1 cellular context compared by ENCODE assay signal in the genomic region with DNA sequence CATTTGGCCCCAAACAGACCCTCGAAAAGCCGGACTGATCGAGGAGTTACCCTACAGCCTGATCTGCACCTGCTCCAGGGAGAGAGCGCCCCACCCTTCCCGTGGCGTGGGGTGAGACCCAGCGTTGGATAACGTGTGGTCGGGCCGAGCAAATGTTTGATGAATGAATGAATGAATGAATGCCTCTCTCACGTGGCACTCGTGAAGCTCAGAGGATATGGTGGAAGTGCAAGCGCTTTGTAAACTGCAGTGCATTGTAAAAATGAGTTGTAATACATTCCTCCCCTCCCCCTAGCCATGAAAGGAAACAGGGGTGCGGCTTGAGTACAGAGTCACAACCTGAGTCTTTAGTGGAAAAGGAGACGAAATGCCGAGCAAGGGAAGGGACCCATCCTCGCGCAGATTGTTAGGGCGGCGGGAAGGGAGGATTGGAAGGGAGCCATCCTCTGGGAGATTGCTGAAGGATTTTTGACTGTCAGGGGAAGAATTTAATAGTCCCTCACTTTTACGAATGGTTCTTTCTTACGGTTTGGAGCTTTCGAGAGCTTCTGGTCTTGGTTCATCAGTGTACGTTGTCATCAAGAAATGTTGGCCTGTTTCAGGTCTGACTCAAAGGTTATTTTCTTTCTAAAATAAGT.
TF ChIP-seq lines count a peak whose summit lies in the region.

No MANE protein-coding gene starts in this region.

TF ChIP-seq in SK-N-SH, 30 proteins besides CTCF, POLR2A, EP300 and RAD21 (continued from another document):
- TF ChIP-seq TCF12 (IDR thresholded peaks at IDR 0.05) (no peak), FOXM1 (IDR thresholded peaks at IDR 0.05; ENCODE audit: low read depth) (no peak), FOXJ3 (CRISPR knock-in tag; IDR thresholded peaks at IDR 0.05) (no peak)
